9 cellular contexts compared by ENCODE assay signal in the genomic region with DNA sequence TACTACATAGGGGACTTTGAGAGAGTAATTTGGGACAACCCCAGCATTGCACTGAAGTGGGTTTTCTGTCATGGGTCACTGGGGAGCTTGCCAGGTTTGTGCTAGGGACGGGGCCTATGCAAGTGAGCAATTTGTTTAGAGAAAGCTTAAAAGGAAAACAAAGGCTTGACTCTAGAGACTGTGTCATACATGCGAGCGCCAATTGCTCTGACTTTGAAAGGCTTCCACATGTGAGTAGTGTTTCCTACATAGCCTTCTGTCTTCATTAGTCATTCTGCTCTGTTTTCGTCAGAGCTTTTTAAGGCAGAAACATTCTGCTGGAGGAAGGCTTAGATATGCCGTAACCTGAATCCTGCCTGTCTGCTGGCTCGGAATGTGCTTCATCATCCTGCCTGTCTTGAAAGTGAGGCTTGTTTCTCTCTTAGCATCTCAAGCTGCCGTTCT. TPM values are rescaled to one million over a fixed set of nuclear protein-coding genes. Genes with fewer than 3 reads are reported as not detected.
DNase-seq lines count a peak whose midpoint lies in the region; ATAC-seq and TF ChIP-seq lines count a peak whose summit lies in the region.
"Had no signal": no experiment of that assay in that cellular context is flagged by ENCODE, and none has a peak within 500 bp of the region (broad histone marks: within the 10 kb centered on the region; RNA-seq: fewer than 3 reads in every experiment).

No MANE protein-coding gene starts in this region.

- no peaks in the 10 kb centered on the region for H3K36me3 ChIP-seq in thoracic aorta

- H3K27me3 ChIP-seq in thoracic aorta (replicated peaks; ENCODE audit: insufficient read depth): no peaks in the 10 kb centered on the region

- peaks cover 25 to 60% of the 10 kb centered on the region in 2 donors for H3K4me1 ChIP-seq in thoracic aorta (ENCODE audit: control insufficient read depth in 1 of 2, low read depth in 2 of 2)

- in situ Hi-C loops in astrocyte of the cerebellum (cut with HindIII; ENCODE audit: low sequenced_read_pairs): no loop called here

- H3K4me3 ChIP-seq in astrocyte of the cerebellum (ENCODE audit: low read depth, low read length) (no peak overlapping the region), thoracic aorta (peak overlapping the region; percentile 1)
- H3K4me3 ChIP-seq: skin epidermis had no signal

- no peaks in the 10 kb centered on the region for H3K9me3 ChIP-seq in thoracic aorta

- peak; percentile 83 for ATAC-seq in thoracic aorta (ENCODE audit: insufficient number of reproducible peaks, low FRiP score, low read depth)
- no peak for ATAC-seq in GM21786 (IDR thresholded peaks at IDR 0.05; ENCODE audit: unreplicated experiment)
- no peak for ATAC-seq in HG02623 (IDR thresholded peaks at IDR 0.05; ENCODE audit: unreplicated experiment)

- H3K27ac ChIP-seq in thoracic aorta: peak overlapping the region; percentile 76 to 84

- DNase-seq in activated CD4-positive, alpha-beta T cell treated with anti-CD3 and anti-CD28 coated beads for 48 hours: peak; percentile 45
- no peak for DNase-seq in activated CD4-positive, alpha-beta T cell treated with anti-CD3 and anti-CD28 coated beads, Interleukin-2, amount 50 U/mL, for 1 hour
- peak; percentile 93 for DNase-seq in astrocyte of the cerebellum (ENCODE audit: low read depth)
- peak; percentile 100 for DNase-seq in iris pigment epithelial cell (ENCODE audit: low read depth)
- DNase-seq in thoracic aorta (ENCODE audit: low spot score): peak; percentile 67
- DNase-seq in NCI-H2196 treated with DMSO at 0.1 percent for 48 hours (lab: John Stamatoyannopoulos, UW; ENCODE audit: unreplicated experiment): no peak

- no peak for TF ChIP-seq CTCF in astrocyte of the cerebellum (IDR thresholded peaks at IDR 0.05; ENCODE audit: low read depth, low read length, missing control alignments)
- no peak for TF ChIP-seq CTCF in thoracic aorta (IDR thresholded peaks at IDR 0.05)

RNA-seq across cellular contexts. Expression of gene TRIM45, which starts 28.4 kb away (rescaled TPM):
- total RNA-seq in thoracic aorta: 1 to 10 TPM; 1.5 to 7.1 TPM

RNA-seq across cellular contexts. Expression of gene TTF2, which starts 33.0 kb away (rescaled TPM):
- 10 to 100 TPM; 28.8 to 32.1 TPM for total RNA-seq in thoracic aorta

Comparison
In these comparisons a context has a peak if more than half of its experiments do, and no peak if none do; other contexts are left out.
1. DNase-seq: peak in activated CD4-positive, alpha-beta T cell treated with anti-CD3 and anti-CD28 coated beads for 48 hours (single experiment), astrocyte of the cerebellum (single experiment), iris pigment epithelial cell (single experiment) and thoracic aorta (single experiment); none in activated CD4-positive, alpha-beta T cell treated with anti-CD3 and anti-CD28 coated beads, Interleukin-2, amount 50 U/mL, for 1 hour (single experiment) and NCI-H2196 treated with DMSO at 0.1 percent for 48 hours (single experiment).